Comparison of ENCODE assay signal across 8 cellular contexts in the genomic region with DNA sequence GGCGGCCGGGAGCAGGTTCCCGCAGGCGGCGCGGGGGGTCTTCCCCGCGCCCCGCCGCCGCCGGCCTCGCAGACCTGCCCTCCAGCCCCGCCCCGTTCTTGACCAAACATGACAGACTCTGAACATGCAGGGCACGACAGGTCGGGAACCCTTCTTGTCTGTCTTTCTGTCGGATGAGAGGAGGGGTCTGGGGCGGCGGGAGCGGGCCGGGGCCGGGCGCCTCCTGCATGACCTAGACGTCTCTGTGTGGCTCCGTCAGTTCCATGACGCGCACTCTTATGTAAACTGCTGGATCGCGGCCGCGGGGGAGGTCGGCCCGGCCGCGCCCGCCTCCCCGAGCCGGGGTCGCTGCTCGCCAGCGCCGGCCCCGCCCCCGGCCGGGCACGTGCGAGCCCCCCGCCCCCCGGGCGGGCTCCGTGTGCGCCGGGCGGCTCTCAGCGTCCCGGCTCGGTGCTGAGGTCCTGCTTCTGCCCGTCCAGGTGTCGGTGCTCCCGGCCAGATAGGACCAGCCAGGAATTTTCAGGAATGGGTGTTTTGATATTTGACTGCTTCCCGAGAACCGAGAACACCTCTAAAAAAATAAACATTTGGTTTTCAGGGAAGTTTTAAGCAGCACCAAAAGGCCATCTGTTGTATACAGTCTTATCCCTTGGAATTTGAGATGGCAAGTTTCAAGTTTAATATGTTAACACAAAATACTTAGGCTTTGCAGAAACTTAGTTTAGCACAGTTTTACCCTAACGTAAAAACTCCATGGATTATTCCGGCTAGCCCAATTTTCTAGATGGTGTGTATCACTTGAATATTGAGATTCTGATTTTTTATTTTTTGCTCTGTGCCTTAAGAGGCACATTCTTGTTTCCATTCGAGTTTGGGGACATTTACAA. TPM values are rescaled to one million over a fixed set of nuclear protein-coding genes. Genes with fewer than 3 reads are reported as not detected.
DNase-seq lines count a peak whose midpoint lies in the region; ATAC-seq and TF ChIP-seq lines count a peak whose summit lies in the region.

No MANE protein-coding gene starts in this region.

- ATAC-seq in GM18868 (IDR thresholded peaks at IDR 0.05; ENCODE audit: unreplicated experiment): peak; percentile 52
- ATAC-seq in HG03103 (IDR thresholded peaks at IDR 0.05; ENCODE audit: low read depth, unreplicated experiment): peak; percentile 44
- ATAC-seq in activated B cell treated with CpG ODN at 0.5 μM for 24 hours (ENCODE audit: low read depth): peak; percentile 65

- H3K36me3 ChIP-seq in A673 (ENCODE audit: insufficient read depth, low read length, poor library complexity, severe bottlenecking): no peaks in the 10 kb centered on the region

- no TSS peak for BruUV-seq in A673 (replicated peaks; lab: Mats Ljungman, UMichigan)

- POLR2A ChIA-PET in A673 (lab: Charles Lee; ENCODE audit: low non-redundant PET): no interaction called here
- POLR2A ChIA-PET in activated B cell treated with CpG ODN at 0.5 μM for 24 hours (lab: Charles Lee): interaction anchor here (1.1 kb wide), 1 partner anchor 25 kb away, joined by 4 read pairs; no protein-coding TSS in a partner anchor

- DNase-seq in A673 (ENCODE audit: low spot score): peak; percentile 84
- peak; percentile 84 for DNase-seq in NCI-H2196 (lab: John Stamatoyannopoulos, UW; ENCODE audit: unreplicated experiment)
- peak; percentile 82 for DNase-seq in activated B cell treated with CpG ODN at 0.5 μM for 24 hours
- DNase-seq in caudate nucleus (lab: John Stamatoyannopoulos, UW): peak in 60 of 61 donors; percentile 21 to 90 (median 74)
- peak; percentile 88 for DNase-seq in iris pigment epithelial cell (ENCODE audit: low read depth)
- DNase-seq in stimulated activated CD4-positive, alpha-beta T cell treated with anti-CD3 and anti-CD28 coated beads, Interleukin-12 subunit alpha, Interleukin-12 subunit beta, amount 100 ng/mL, for 24 hours (ENCODE audit: low read depth in 2 of 2): peak; percentile 66 to 75

- H3K27ac ChIP-seq in A673 (ENCODE audit: low read depth, low read length, poor library complexity, severe bottlenecking) (peak overlapping the region; percentile 99), caudate nucleus (ENCODE audit: low read depth, low read length) (peak overlapping the region; percentile 100)

- peaks cover 16% of the 10 kb centered on the region for H3K4me1 ChIP-seq in A673 (ENCODE audit: insufficient read depth, low read length, poor library complexity, severe bottlenecking)

- no peaks in the 10 kb centered on the region for H3K27me3 Mint-ChIP-seq in activated B cell treated with CpG ODN at 0.5 μM for 24 hours

- no peaks in the 10 kb centered on the region for H3K27me3 ChIP-seq in A673 (replicated peaks; ENCODE audit: insufficient read depth, low read depth, low read length, poor library complexity)

- H3K9me3 Mint-ChIP-seq in activated B cell treated with CpG ODN at 0.5 μM for 24 hours: no peaks in the 10 kb centered on the region

- peaks cover 3% of the 10 kb centered on the region for H3K36me3 Mint-ChIP-seq in activated B cell treated with CpG ODN at 0.5 μM for 24 hours (ENCODE audit: low read depth)

- peak overlapping the region; percentile 95 for H3K4me3 Mint-ChIP-seq in activated B cell treated with CpG ODN at 0.5 μM for 24 hours

- TF ChIP-seq CTCF in A673 (conservative IDR thresholded peaks at IDR 0.05; ENCODE audit: low read depth, low read length) (no peak), activated B cell treated with CpG ODN at 0.5 μM for 24 hours (IDR thresholded peaks at IDR 0.05) (no peak)

- intact Hi-C loops in A673 (cut with micrococcal nuclease; ENCODE audit: unreplicated experiment) (loop anchor here (5.0 kb wide), 1 partner anchor 306 kb away; a partner anchor contains a TSS), activated B cell treated with CpG ODN at 0.5 μM for 24 hours (cut with micrococcal nuclease) (loop anchor here (1.0 to 10.0 kb wide), 8 partner anchors 17 to 1601 kb away; a partner anchor contains a TSS)

- no peaks in the 10 kb centered on the region for H3K9me3 ChIP-seq in A673 (ENCODE audit: low read depth, low read length, poor library complexity, severe bottlenecking)

- peak overlapping the region; percentile 99 for H3K27ac Mint-ChIP-seq in activated B cell treated with CpG ODN at 0.5 μM for 24 hours

- peaks cover 17% of the 10 kb centered on the region for H3K4me1 Mint-ChIP-seq in activated B cell treated with CpG ODN at 0.5 μM for 24 hours

- H3K4me3 ChIP-seq in A673 (ENCODE audit: low read depth, low read length, poor library complexity, severe bottlenecking): peak overlapping the region; percentile 99

- CTCF ChIA-PET in A673 (lab: Charles Lee) (no interaction called here), activated B cell treated with CpG ODN at 0.5 μM for 24 hours (lab: Charles Lee) (no interaction called here)

RNA-seq across cellular contexts. Expression of a gene that starts 0.7 kb away (rescaled TPM):
- total RNA-seq in A673 (2021) (7.6 and 14.0 TPM in 2 replicates), activated B cell treated with CpG ODN at 0.5 μM for 24 hours (7.0 and 7.3 TPM in 2 replicates)

RNA-seq across cellular contexts. Expression of a gene that starts 21.3 kb away (rescaled TPM):
- 19.7 and 23.2 TPM in 2 replicates for total RNA-seq in A673 (2021)
- 17.2 and 25.7 TPM in 2 replicates for total RNA-seq in activated B cell treated with CpG ODN at 0.5 μM for 24 hours

Comparison
In these comparisons a context has a peak if more than half of its experiments do, and no peak if none do; other contexts are left out.
1. Peak in every context shown above with its lines: DNase-seq, ATAC-seq, H3K4me3 ChIP-seq and H3K27ac ChIP-seq.